In the genomic region with DNA sequence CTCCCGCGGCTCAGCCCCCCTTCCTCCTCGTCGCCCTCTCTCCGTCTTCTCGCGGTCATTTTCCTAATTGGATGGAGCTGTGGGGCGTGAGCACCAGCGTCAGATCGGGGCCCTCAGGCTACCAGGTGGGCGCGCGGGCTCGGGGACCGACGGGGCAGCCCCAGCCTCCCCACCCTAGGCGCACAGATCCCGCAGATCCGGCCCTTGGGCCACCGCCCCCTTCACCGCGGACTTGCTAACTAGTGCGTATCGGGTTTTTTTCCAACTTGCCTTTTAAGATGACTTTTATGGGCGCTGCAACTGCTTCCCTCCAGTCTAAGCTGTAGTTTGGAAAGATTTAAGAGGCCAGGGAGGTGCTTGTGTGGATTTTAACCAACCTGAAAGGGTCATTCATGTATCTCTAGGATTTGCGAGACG, we compare ENCODE assay signal across 1 cellular context.
TF ChIP-seq lines count a peak whose summit lies in the region.

No MANE protein-coding gene starts in this region.

TF ChIP-seq in HepG2, 621 proteins besides CTCF, POLR2A, EP300 and RAD21 (continued from another document and continues in another):
- TF ChIP-seq, protein P1, sequence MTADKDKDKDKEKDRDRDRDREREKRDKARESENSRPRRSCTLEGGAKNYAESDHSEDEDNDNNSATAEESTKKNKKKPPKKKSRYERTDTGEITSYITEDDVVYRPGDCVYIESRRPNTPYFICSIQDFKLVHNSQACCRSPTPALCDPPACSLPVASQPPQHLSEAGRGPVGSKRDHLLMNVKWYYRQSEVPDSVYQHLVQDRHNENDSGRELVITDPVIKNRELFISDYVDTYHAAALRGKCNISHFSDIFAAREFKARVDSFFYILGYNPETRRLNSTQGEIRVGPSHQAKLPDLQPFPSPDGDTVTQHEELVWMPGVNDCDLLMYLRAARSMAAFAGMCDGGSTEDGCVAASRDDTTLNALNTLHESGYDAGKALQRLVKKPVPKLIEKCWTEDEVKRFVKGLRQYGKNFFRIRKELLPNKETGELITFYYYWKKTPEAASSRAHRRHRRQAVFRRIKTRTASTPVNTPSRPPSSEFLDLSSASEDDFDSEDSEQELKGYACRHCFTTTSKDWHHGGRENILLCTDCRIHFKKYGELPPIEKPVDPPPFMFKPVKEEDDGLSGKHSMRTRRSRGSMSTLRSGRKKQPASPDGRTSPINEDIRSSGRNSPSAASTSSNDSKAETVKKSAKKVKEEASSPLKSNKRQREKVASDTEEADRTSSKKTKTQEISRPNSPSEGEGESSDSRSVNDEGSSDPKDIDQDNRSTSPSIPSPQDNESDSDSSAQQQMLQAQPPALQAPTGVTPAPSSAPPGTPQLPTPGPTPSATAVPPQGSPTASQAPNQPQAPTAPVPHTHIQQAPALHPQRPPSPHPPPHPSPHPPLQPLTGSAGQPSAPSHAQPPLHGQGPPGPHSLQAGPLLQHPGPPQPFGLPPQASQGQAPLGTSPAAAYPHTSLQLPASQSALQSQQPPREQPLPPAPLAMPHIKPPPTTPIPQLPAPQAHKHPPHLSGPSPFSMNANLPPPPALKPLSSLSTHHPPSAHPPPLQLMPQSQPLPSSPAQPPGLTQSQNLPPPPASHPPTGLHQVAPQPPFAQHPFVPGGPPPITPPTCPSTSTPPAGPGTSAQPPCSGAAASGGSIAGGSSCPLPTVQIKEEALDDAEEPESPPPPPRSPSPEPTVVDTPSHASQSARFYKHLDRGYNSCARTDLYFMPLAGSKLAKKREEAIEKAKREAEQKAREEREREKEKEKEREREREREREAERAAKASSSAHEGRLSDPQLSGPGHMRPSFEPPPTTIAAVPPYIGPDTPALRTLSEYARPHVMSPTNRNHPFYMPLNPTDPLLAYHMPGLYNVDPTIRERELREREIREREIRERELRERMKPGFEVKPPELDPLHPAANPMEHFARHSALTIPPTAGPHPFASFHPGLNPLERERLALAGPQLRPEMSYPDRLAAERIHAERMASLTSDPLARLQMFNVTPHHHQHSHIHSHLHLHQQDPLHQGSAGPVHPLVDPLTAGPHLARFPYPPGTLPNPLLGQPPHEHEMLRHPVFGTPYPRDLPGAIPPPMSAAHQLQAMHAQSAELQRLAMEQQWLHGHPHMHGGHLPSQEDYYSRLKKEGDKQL (CRISPR knock-in tag; IDR thresholded peaks at IDR 0.05; ENCODE audit: low read depth) = no peak
- no peak for TF ChIP-seq ZNF431 (CRISPR knock-in tag; IDR thresholded peaks at IDR 0.05; ENCODE audit: borderline replicate concordance, low read depth)
- TF ChIP-seq, protein P2, sequence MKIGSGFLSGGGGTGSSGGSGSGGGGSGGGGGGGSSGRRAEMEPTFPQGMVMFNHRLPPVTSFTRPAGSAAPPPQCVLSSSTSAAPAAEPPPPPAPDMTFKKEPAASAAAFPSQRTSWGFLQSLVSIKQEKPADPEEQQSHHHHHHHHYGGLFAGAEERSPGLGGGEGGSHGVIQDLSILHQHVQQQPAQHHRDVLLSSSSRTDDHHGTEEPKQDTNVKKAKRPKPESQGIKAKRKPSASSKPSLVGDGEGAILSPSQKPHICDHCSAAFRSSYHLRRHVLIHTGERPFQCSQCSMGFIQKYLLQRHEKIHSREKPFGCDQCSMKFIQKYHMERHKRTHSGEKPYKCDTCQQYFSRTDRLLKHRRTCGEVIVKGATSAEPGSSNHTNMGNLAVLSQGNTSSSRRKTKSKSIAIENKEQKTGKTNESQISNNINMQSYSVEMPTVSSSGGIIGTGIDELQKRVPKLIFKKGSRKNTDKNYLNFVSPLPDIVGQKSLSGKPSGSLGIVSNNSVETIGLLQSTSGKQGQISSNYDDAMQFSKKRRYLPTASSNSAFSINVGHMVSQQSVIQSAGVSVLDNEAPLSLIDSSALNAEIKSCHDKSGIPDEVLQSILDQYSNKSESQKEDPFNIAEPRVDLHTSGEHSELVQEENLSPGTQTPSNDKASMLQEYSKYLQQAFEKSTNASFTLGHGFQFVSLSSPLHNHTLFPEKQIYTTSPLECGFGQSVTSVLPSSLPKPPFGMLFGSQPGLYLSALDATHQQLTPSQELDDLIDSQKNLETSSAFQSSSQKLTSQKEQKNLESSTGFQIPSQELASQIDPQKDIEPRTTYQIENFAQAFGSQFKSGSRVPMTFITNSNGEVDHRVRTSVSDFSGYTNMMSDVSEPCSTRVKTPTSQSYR (CRISPR knock-in tag; IDR thresholded peaks at IDR 0.05; ENCODE audit: borderline replicate concordance) = no peak
- TF ChIP-seq, protein P3, sequence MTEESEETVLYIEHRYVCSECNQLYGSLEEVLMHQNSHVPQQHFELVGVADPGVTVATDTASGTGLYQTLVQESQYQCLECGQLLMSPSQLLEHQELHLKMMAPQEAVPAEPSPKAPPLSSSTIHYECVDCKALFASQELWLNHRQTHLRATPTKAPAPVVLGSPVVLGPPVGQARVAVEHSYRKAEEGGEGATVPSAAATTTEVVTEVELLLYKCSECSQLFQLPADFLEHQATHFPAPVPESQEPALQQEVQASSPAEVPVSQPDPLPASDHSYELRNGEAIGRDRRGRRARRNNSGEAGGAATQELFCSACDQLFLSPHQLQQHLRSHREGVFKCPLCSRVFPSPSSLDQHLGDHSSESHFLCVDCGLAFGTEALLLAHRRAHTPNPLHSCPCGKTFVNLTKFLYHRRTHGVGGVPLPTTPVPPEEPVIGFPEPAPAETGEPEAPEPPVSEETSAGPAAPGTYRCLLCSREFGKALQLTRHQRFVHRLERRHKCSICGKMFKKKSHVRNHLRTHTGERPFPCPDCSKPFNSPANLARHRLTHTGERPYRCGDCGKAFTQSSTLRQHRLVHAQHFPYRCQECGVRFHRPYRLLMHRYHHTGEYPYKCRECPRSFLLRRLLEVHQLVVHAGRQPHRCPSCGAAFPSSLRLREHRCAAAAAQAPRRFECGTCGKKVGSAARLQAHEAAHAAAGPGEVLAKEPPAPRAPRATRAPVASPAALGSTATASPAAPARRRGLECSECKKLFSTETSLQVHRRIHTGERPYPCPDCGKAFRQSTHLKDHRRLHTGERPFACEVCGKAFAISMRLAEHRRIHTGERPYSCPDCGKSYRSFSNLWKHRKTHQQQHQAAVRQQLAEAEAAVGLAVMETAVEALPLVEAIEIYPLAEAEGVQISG (CRISPR knock-in tag; IDR thresholded peaks at IDR 0.05) = no peak
- TF ChIP-seq SKI (IDR thresholded peaks at IDR 0.05; ENCODE audit: partially characterized antibody) = no peak
- TF ChIP-seq, protein P4, sequence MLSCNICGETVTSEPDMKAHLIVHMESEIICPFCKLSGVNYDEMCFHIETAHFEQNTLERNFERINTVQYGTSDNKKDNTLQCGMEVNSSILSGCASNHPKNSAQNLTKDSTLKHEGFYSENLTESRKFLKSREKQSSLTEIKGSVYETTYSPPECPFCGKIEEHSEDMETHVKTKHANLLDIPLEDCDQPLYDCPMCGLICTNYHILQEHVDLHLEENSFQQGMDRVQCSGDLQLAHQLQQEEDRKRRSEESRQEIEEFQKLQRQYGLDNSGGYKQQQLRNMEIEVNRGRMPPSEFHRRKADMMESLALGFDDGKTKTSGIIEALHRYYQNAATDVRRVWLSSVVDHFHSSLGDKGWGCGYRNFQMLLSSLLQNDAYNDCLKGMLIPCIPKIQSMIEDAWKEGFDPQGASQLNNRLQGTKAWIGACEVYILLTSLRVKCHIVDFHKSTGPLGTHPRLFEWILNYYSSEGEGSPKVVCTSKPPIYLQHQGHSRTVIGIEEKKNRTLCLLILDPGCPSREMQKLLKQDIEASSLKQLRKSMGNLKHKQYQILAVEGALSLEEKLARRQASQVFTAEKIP (CRISPR knock-in tag; IDR thresholded peaks at IDR 0.05; ENCODE audit: borderline replicate concordance) = no peak
- TF ChIP-seq SPEN (CRISPR knock-in tag; IDR thresholded peaks at IDR 0.05; ENCODE audit: low read depth) = no peak
- TF ChIP-seq ZNF205 (CRISPR knock-in tag; IDR thresholded peaks at IDR 0.05) = no peak
- TF ChIP-seq, protein P5, sequence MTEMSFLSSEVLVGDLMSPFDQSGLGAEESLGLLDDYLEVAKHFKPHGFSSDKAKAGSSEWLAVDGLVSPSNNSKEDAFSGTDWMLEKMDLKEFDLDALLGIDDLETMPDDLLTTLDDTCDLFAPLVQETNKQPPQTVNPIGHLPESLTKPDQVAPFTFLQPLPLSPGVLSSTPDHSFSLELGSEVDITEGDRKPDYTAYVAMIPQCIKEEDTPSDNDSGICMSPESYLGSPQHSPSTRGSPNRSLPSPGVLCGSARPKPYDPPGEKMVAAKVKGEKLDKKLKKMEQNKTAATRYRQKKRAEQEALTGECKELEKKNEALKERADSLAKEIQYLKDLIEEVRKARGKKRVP (CRISPR knock-in tag; IDR thresholded peaks at IDR 0.05) = no peak
- TF ChIP-seq, protein P6, sequence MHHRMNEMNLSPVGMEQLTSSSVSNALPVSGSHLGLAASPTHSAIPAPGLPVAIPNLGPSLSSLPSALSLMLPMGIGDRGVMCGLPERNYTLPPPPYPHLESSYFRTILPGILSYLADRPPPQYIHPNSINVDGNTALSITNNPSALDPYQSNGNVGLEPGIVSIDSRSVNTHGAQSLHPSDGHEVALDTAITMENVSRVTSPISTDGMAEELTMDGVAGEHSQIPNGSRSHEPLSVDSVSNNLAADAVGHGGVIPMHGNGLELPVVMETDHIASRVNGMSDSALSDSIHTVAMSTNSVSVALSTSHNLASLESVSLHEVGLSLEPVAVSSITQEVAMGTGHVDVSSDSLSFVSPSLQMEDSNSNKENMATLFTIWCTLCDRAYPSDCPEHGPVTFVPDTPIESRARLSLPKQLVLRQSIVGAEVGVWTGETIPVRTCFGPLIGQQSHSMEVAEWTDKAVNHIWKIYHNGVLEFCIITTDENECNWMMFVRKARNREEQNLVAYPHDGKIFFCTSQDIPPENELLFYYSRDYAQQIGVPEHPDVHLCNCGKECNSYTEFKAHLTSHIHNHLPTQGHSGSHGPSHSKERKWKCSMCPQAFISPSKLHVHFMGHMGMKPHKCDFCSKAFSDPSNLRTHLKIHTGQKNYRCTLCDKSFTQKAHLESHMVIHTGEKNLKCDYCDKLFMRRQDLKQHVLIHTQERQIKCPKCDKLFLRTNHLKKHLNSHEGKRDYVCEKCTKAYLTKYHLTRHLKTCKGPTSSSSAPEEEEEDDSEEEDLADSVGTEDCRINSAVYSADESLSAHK (CRISPR knock-in tag; IDR thresholded peaks at IDR 0.05; ENCODE audit: borderline replicate concordance) = no peak
- TF ChIP-seq, protein P7, sequence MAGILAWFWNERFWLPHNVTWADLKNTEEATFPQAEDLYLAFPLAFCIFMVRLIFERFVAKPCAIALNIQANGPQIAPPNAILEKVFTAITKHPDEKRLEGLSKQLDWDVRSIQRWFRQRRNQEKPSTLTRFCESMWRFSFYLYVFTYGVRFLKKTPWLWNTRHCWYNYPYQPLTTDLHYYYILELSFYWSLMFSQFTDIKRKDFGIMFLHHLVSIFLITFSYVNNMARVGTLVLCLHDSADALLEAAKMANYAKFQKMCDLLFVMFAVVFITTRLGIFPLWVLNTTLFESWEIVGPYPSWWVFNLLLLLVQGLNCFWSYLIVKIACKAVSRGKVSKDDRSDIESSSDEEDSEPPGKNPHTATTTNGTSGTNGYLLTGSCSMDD (CRISPR knock-in tag; IDR thresholded peaks at IDR 0.05) = no peak
- TF ChIP-seq HCFC1 (IDR thresholded peaks at IDR 0.05; ENCODE audit: low read depth, low read length) = no peak
- no peak for TF ChIP-seq TBP (CRISPR knock-in tag; IDR thresholded peaks at IDR 0.05)
- TF ChIP-seq ZSCAN20 (CRISPR knock-in tag; IDR thresholded peaks at IDR 0.05; ENCODE audit: borderline replicate concordance) = no peak
- TF ChIP-seq, protein P8, sequence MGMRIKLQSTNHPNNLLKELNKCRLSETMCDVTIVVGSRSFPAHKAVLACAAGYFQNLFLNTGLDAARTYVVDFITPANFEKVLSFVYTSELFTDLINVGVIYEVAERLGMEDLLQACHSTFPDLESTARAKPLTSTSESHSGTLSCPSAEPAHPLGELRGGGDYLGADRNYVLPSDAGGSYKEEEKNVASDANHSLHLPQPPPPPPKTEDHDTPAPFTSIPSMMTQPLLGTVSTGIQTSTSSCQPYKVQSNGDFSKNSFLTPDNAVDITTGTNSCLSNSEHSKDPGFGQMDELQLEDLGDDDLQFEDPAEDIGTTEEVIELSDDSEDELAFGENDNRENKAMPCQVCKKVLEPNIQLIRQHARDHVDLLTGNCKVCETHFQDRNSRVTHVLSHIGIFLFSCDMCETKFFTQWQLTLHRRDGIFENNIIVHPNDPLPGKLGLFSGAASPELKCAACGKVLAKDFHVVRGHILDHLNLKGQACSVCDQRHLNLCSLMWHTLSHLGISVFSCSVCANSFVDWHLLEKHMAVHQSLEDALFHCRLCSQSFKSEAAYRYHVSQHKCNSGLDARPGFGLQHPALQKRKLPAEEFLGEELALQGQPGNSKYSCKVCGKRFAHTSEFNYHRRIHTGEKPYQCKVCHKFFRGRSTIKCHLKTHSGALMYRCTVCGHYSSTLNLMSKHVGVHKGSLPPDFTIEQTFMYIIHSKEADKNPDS (CRISPR knock-in tag; IDR thresholded peaks at IDR 0.05) = peak; percentile 72; the same call in 1 of the 2 replicates
- TF ChIP-seq ZNF790 (CRISPR knock-in tag; IDR thresholded peaks at IDR 0.05; ENCODE audit: borderline replicate concordance) = no peak
- TF ChIP-seq ZNF782 (CRISPR knock-in tag; IDR thresholded peaks at IDR 0.05; ENCODE audit: borderline replicate concordance) = no peak
- TF ChIP-seq, protein P9, sequence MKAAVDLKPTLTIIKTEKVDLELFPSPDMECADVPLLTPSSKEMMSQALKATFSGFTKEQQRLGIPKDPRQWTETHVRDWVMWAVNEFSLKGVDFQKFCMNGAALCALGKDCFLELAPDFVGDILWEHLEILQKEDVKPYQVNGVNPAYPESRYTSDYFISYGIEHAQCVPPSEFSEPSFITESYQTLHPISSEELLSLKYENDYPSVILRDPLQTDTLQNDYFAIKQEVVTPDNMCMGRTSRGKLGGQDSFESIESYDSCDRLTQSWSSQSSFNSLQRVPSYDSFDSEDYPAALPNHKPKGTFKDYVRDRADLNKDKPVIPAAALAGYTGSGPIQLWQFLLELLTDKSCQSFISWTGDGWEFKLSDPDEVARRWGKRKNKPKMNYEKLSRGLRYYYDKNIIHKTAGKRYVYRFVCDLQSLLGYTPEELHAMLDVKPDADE (CRISPR knock-in tag; IDR thresholded peaks at IDR 0.05) = no peak
- TF ChIP-seq, protein P10, sequence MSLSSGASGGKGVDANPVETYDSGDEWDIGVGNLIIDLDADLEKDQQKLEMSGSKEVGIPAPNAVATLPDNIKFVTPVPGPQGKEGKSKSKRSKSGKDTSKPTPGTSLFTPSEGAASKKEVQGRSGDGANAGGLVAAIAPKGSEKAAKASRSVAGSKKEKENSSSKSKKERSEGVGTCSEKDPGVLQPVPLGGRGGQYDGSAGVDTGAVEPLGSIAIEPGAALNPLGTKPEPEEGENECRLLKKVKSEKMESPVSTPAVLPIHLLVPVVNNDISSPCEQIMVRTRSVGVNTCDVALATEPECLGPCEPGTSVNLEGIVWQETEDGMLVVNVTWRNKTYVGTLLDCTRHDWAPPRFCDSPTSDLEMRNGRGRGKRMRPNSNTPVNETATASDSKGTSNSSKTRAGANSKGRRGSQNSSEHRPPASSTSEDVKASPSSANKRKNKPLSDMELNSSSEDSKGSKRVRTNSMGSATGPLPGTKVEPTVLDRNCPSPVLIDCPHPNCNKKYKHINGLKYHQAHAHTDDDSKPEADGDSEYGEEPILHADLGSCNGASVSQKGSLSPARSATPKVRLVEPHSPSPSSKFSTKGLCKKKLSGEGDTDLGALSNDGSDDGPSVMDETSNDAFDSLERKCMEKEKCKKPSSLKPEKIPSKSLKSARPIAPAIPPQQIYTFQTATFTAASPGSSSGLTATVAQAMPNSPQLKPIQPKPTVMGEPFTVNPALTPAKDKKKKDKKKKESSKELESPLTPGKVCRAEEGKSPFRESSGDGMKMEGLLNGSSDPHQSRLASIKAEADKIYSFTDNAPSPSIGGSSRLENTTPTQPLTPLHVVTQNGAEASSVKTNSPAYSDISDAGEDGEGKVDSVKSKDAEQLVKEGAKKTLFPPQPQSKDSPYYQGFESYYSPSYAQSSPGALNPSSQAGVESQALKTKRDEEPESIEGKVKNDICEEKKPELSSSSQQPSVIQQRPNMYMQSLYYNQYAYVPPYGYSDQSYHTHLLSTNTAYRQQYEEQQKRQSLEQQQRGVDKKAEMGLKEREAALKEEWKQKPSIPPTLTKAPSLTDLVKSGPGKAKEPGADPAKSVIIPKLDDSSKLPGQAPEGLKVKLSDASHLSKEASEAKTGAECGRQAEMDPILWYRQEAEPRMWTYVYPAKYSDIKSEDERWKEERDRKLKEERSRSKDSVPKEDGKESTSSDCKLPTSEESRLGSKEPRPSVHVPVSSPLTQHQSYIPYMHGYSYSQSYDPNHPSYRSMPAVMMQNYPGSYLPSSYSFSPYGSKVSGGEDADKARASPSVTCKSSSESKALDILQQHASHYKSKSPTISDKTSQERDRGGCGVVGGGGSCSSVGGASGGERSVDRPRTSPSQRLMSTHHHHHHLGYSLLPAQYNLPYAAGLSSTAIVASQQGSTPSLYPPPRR (CRISPR knock-in tag; IDR thresholded peaks at IDR 0.05; ENCODE audit: borderline replicate concordance) = no peak
